23 cellular contexts compared by ENCODE assay signal in the genomic region with DNA sequence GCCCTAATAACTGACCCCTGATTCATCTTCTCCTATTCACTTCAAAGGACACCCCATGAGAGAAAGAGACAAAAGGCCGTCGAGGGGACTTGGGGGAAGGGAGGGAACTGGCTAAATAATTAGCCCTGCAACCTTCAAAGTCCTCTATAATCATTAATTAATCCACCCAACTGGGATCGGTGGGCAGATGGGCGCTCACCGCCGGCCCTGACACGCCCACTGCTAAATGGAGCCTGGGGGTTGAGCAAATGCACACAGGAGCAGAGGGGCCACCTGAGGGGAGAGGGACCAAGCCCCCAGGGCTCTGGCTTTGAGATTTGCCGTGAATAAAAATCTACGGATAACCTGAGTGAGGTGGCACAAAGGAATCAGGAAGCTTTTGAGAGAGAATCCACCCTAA.
"Had no signal": no experiment of that assay in that cellular context is flagged by ENCODE, and none has a peak within 500 bp of the region (broad histone marks: within the 10 kb centered on the region; RNA-seq: fewer than 3 reads in every experiment).

No MANE protein-coding gene starts in this region.

- H3K27ac ChIP-seq: foreskin keratinocyte, pancreas, right lobe of liver, suprapubic skin, thyroid gland, upper lobe of left lung, uterus had no signal

- H3K4me3 Mint-ChIP-seq: naive thymus-derived CD4-positive, alpha-beta T cell; neural crest cell; stimulated activated effector memory CD8-positive, alpha-beta T cell treated with anti-CD3 and anti-CD28 coated beads, Interleukin-12 subunit alpha, Interleukin-12 subunit beta, amount 100 ng/mL, for 72 hours had no signal

- H3K27me3 ChIP-seq: foreskin keratinocyte, pancreas, right lobe of liver, thyroid gland, upper lobe of left lung, uterus had no signal

- H3K4me3 ChIP-seq: pancreas, right lobe of liver, suprapubic skin, thyroid gland, upper lobe of left lung, uterus had no signal

- H3K27ac Mint-ChIP-seq: naive thymus-derived CD4-positive, alpha-beta T cell; progenitor cell of endocrine pancreas; stimulated activated effector memory CD8-positive, alpha-beta T cell treated with anti-CD3 and anti-CD28 coated beads, Interleukin-12 subunit alpha, Interleukin-12 subunit beta, amount 100 ng/mL, for 72 hours had no signal

- ATAC-seq: foreskin keratinocyte; left lobe of liver; naive thymus-derived CD4-positive, alpha-beta T cell; pancreas; right lobe of liver; stimulated activated effector memory CD8-positive, alpha-beta T cell treated with anti-CD3 and anti-CD28 coated beads, Interleukin-12 subunit alpha, Interleukin-12 subunit beta, amount 100 ng/mL, for 72 hours; stimulated activated naive CD8-positive, alpha-beta T cell treated with anti-CD3 and anti-CD28 coated beads, Interleukin-15, Interleukin-2, amounts not matched to agents 100 U/mL and 50 U/mL, for 24 hours had no signal

- DNase-seq: dermis blood vessel endothelial cell; erythroblast; foreskin keratinocyte; head of caudate nucleus; hippocampal formation; mammary epithelial cell; naive thymus-derived CD4-positive, alpha-beta T cell; occipital lobe; pancreas; right lobe of liver; stimulated activated CD4-positive, alpha-beta T cell treated with anti-CD3 and anti-CD28 coated beads, Interleukin-4, amount 100 ng/mL, for 1 hour; stimulated activated CD8-positive, alpha-beta memory T cell treated with anti-CD3 and anti-CD28 coated beads, Interleukin-4, amount 100 ng/mL, for 48 hours; stimulated activated naive CD8-positive, alpha-beta T cell treated with anti-CD3 and anti-CD28 coated beads, Interleukin-15, Interleukin-2, amounts not matched to agents 100 U/mL and 50 U/mL, for 24 hours; thyroid gland; uterus had no signal

- H3K36me3 ChIP-seq: pancreas, right lobe of liver, suprapubic skin, thyroid gland, upper lobe of left lung, uterus had no signal

- H3K4me1 ChIP-seq: foreskin keratinocyte, pancreas, right lobe of liver, suprapubic skin, thyroid gland, upper lobe of left lung, uterus had no signal

- H3K9me3 ChIP-seq: pancreas, right lobe of liver, suprapubic skin, thyroid gland, upper lobe of left lung, uterus had no signal

- FAIRE-seq: colon, endothelial cell of umbilical vein, pancreas had no signal
